Comparison of ENCODE assay signal across 34 cellular contexts in the genomic region with DNA sequence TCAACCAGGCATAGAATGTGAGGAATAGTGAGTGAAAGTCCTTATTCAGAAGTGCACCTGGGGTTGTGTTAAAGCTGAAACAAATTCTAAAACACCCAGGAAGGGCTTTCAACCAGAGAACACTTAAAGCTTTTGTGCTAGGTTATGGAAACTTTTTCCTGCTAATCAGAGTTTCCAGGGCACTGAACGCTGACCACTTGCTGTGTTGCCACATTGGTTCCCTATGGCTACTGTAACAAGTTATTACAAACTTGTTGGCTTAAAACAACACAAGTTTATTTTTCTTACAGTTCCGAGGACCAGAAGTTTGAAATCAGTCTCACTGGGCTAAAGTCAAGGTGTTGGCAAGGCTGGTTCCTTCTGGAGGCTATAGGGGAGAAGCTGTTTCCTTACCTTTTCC.
"Had no signal": no experiment of that assay in that cellular context is flagged by ENCODE, and none has a peak within 500 bp of the region (broad histone marks: within the 10 kb centered on the region; RNA-seq: fewer than 3 reads in every experiment).

No MANE protein-coding gene starts in this region.

- H3K4me3 ChIP-seq: MG63 had no signal

- H3K9me3 ChIP-seq: MG63 had no signal

- DNase-seq: Karpas-422, Kasumi-1, MG63, MM.1S, MV-4-11, NCI-H1048, NCI-H1092, NCI-H1092 treated with DMSO at 0.1 percent for 48 hours, NCI-H1105, NCI-H1105 treated with DMSO at 0.1 percent for 48 hours, NCI-H1417, NCI-H1417 treated with DMSO at 0.1 percent for 48 hours, NCI-H1436, NCI-H1436 treated with DMSO at 0.1 percent for 48 hours, NCI-H146, NCI-H1694, NCI-H1694 treated with DMSO at 0.1 percent for 48 hours, NCI-H187, NCI-H187 treated with DMSO at 0.1 percent for 48 hours, NCI-H1930, NCI-H2029, NCI-H2029 treated with DMSO at 0.1 percent for 48 hours, NCI-H2081, NCI-H2081 treated with DMSO at 0.1 percent for 48 hours, NCI-H2107, NCI-H2171, NCI-H2171 treated with DMSO at 0.1 percent for 48 hours, NCI-H2227 treated with DMSO at 0.1 percent for 48 hours, NCI-H226, NCI-H345, NCI-H446, NCI-H446 treated with DMSO at 0.1 percent for 48 hours, NCI-H510A, NCI-H510A treated with DMSO at 0.1 percent for 48 hours had no signal

- H3K27me3 ChIP-seq: MG63 had no signal

- H3K36me3 ChIP-seq: MG63 had no signal
